ENCODE assay signal across 1 cellular context in genomic region chr7:820341-820740, GRCh38.
TF ChIP-seq lines count a peak whose summit lies in the region.

No MANE protein-coding gene starts in this region.

TF ChIP-seq in HepG2, 621 proteins besides CTCF, POLR2A, EP300 and RAD21:
- peak; percentile 28 to 69; a peak in 2 of 4 replicates for TF ChIP-seq MAFK (conservative IDR thresholded peaks at IDR 0.05 in 1 of 2, IDR thresholded peaks at IDR 0.05 in 1 of 2; ENCODE audit: low read length in 2 of 2)
- TF ChIP-seq, protein P1, sequence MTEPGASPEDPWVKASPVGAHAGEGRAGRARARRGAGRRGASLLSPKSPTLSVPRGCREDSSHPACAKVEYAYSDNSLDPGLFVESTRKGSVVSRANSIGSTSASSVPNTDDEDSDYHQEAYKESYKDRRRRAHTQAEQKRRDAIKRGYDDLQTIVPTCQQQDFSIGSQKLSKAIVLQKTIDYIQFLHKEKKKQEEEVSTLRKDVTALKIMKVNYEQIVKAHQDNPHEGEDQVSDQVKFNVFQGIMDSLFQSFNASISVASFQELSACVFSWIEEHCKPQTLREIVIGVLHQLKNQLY (CRISPR knock-in tag; IDR thresholded peaks at IDR 0.05): no peak
TF ChIP-seq in HepG2: peak in this region for 1.
